In the genomic region with DNA sequence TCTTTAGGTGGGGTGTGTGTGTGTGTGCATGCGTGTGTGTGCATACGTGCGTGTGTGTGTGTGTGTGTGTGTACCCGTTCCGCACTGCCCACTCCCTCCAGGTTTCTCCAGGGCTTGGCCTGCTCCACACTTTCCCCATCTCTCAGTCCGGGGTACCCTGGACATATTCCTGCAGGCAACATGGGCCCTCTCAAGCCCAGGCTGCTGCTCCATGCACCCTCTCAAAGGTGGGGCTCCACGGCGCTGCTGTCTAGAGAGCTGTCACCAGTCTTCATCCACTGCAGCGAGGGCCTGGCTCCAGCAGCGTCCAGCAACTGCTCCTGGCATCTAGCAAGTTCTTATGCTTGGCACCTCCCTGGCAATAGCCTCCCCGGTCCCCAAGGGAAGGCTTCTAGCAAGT, we compare ENCODE assay signal across 17 cellular contexts.
DNase-seq lines count a peak whose midpoint lies in the region; ATAC-seq and TF ChIP-seq lines count a peak whose summit lies in the region.
"Had no signal": no experiment of that assay in that cellular context is flagged by ENCODE, and none has a peak within 500 bp of the region (broad histone marks: within the 10 kb centered on the region; RNA-seq: fewer than 3 reads in every experiment).

No MANE protein-coding gene starts in this region.

- intact Hi-C loops in IMR-90 (cut with micrococcal nuclease) (loop anchor here (5.0 to 10.0 kb wide), 4 partner anchors 35 to 308 kb away; a partner anchor contains a TSS), esophagus muscularis mucosa (cut with DNase I) (loop anchor here (5.0 kb wide), 1 partner anchor 35 kb away; no protein-coding TSS in a partner anchor)

- H3K36me3 ChIP-seq in IMR-90 (ENCODE audit: control insufficient read depth, insufficient read depth, low read length), result no peaks in the 10 kb centered on the region
- H3K36me3 ChIP-seq in esophagus muscularis mucosa, result peaks cover 0 to 13% (median 8%) of the 10 kb centered on the region in 4 donors

- H4K8ac ChIP-seq in IMR-90 (ENCODE audit: low read depth in 2 of 2, low read length in 2 of 2), result no peak overlapping the region

- no peak overlapping the region for H3K18ac ChIP-seq in IMR-90 (ENCODE audit: low read depth, low read length)

- CTCF ChIA-PET in IMR-90 (lab: Yijun Ruan, JAX), result no interaction called here

- no peak overlapping the region for H4K5ac ChIP-seq in IMR-90 (ENCODE audit: low read depth, low read length)

- H4K91ac ChIP-seq in IMR-90 (ENCODE audit: insufficient read depth, low read depth, low read length), result peak overlapping the region; percentile 68

- no peak overlapping the region for H3K23ac ChIP-seq in IMR-90 (ENCODE audit: low read depth, low read length)

- dilution Hi-C loops in IMR-90 (cut with HindIII; ENCODE audit: low sequenced_read_pairs, unreplicated experiment), result no loop called here

- no peak for TF ChIP-seq EP300 in esophagus muscularis mucosa (IDR thresholded peaks at IDR 0.05)

- peak overlapping the region; percentile 3; the same call in 1 of the 2 replicates for H3K4ac ChIP-seq in IMR-90 (ENCODE audit: low read depth, low read length)

- H3K4me2 ChIP-seq in IMR-90 (ENCODE audit: low read depth, low read length), result no peak overlapping the region
- H3K4me2 ChIP-seq: GM23338 had no signal

- peaks cover 17% of the 10 kb centered on the region; the same call in 1 of the 2 replicates for H3K9me1 ChIP-seq in IMR-90 (ENCODE audit: insufficient read depth, low read length)

- H2BK120ac ChIP-seq in IMR-90 (ENCODE audit: low read depth, low read length), result peak overlapping the region; percentile 54

- H2AK5ac ChIP-seq in IMR-90 (ENCODE audit: low read depth, low read length), result no peak overlapping the region

- H3K9me3 ChIP-seq in IMR-90 (ENCODE audit: control insufficient read depth, insufficient read depth, low read length), result no peaks in the 10 kb centered on the region
- H3K9me3 ChIP-seq in esophagus muscularis mucosa, result no peaks in the 10 kb centered on the region

- H3K27ac ChIP-seq in IMR-90 (ENCODE audit: insufficient read depth, low read length) (no peak overlapping the region), esophagus muscularis mucosa (replicated peaks in 1 of 4) (peak overlapping the region; percentile 63 to 77 (median 67))

- in situ Hi-C loops in IMR-90 (cut with MboI; ENCODE audit: low sequenced_read_pairs), result no loop called here

- H3K14ac ChIP-seq in IMR-90 (replicated peaks; ENCODE audit: low read depth, low read length), result no peak overlapping the region

- no peak for DNase-seq in activated naive CD4-positive, alpha-beta T cell treated with anti-CD3 and anti-CD28 coated beads, Interleukin-2, amount 50 U/mL, for 72 hours (ENCODE audit: low spot score in 2 of 2)
- no peak for DNase-seq in activated naive CD4-positive, alpha-beta T cell (lab: John Stamatoyannopoulos, UW)
- no peak for DNase-seq in IMR-90
- no peak for DNase-seq in esophagus muscularis mucosa (ENCODE audit: extremely low spot score)
- DNase-seq in osteocyte (ENCODE audit: extremely low spot score, unreplicated experiment), result peak; percentile 67
- DNase-seq in natural killer cell treated with Interleukin-12 subunit alpha and Interleukin-12 subunit beta and Interleukin-15 and Interleukin-18, amount 100 ng/mL, for 72 hours (ENCODE audit: low spot score), result no peak
- DNase-seq in HK-2 (ENCODE audit: unreplicated experiment), result no peak
- DNase-seq: C1 segment of cervical spinal cord, DMS79 treated with DMSO at 0.1 percent for 48 hours, KG1, NCI-H1436, NCI-H2029 treated with DMSO at 0.1 percent for 48 hours, NCI-H2171 treated with DMSO at 0.1 percent for 48 hours, NCI-H748 treated with DMSO at 0.1 percent for 48 hours, OCI-M1 had no signal

- no peak overlapping the region for H2AFZ ChIP-seq in IMR-90 (replicated peaks; ENCODE audit: low read length, poor library complexity)
- H2AFZ ChIP-seq: GM23338 had no signal

- H3K9ac ChIP-seq in IMR-90 (ENCODE audit: low read depth, low read length), result no peak overlapping the region

- H3K9me3 Mint-ChIP-seq in activated naive CD4-positive, alpha-beta T cell treated with anti-CD3 and anti-CD28 coated beads, Interleukin-2, amount 50 U/mL, for 72 hours, result no peaks in the 10 kb centered on the region
- H3K9me3 Mint-ChIP-seq in osteocyte (ENCODE audit: unreplicated experiment), result no peaks in the 10 kb centered on the region
- no peaks in the 10 kb centered on the region for H3K9me3 Mint-ChIP-seq in natural killer cell treated with Interleukin-12 subunit alpha and Interleukin-12 subunit beta and Interleukin-15 and Interleukin-18, amount 100 ng/mL, for 72 hours
- H3K9me3 Mint-ChIP-seq: GM23338 had no signal

- no TSS peak for BruUV-seq in IMR-90 (replicated peaks; lab: Mats Ljungman, UMichigan)

- no peaks in the 10 kb centered on the region for H3K27me3 Mint-ChIP-seq in osteocyte (ENCODE audit: unreplicated experiment)
- H3K27me3 Mint-ChIP-seq in natural killer cell treated with Interleukin-12 subunit alpha and Interleukin-12 subunit beta and Interleukin-15 and Interleukin-18, amount 100 ng/mL, for 72 hours, result no peaks in the 10 kb centered on the region

- TF ChIP-seq RAD21 in IMR-90 (IDR thresholded peaks at IDR 0.05; ENCODE audit: low read length), result no peak

- 0 out of 2 replicates have a peak overlapping the region, but pooled peaks have one; percentile 6 for H2BK20ac ChIP-seq in IMR-90 (ENCODE audit: low read depth, low read length)

- peak overlapping the region; percentile 3 for H2BK5ac ChIP-seq in IMR-90 (ENCODE audit: low read depth, low read length, poor library complexity, severe bottlenecking)

- no peak for ATAC-seq in activated naive CD4-positive, alpha-beta T cell treated with anti-CD3 and anti-CD28 coated beads, Interleukin-2, amount 50 U/mL, for 72 hours
- ATAC-seq in IMR-90 (ENCODE audit: low read depth) (no peak), GM21717 (IDR thresholded peaks at IDR 0.05; ENCODE audit: unreplicated experiment) (no peak)
- ATAC-seq in natural killer cell treated with Interleukin-12 subunit alpha and Interleukin-12 subunit beta and Interleukin-15 and Interleukin-18, amount 100 ng/mL, for 72 hours, result no peak
- ATAC-seq: GM23338 had no signal

- H3K79me1 ChIP-seq in IMR-90 (ENCODE audit: low read depth in 1 of 2, low read length in 2 of 2), result peaks cover 15 to 48% of the 10 kb centered on the region in 2 experiments

- no peak overlapping the region for H3K4me3 Mint-ChIP-seq in osteocyte (ENCODE audit: unreplicated experiment)
- no peak overlapping the region for H3K4me3 Mint-ChIP-seq in natural killer cell treated with Interleukin-12 subunit alpha and Interleukin-12 subunit beta and Interleukin-15 and Interleukin-18, amount 100 ng/mL, for 72 hours
- H3K4me3 Mint-ChIP-seq: GM23338 had no signal

- no peak for TF ChIP-seq CTCF in IMR-90 (conservative IDR thresholded peaks at IDR 0.05; ENCODE audit: low read depth, low read length)
- no peak for TF ChIP-seq CTCF in esophagus muscularis mucosa (IDR thresholded peaks at IDR 0.05)
- no peak for TF ChIP-seq CTCF in osteocyte (IDR thresholded peaks at IDR 0.05)

- peaks cover 0 to 13% of the 10 kb centered on the region in 2 donors for H3K36me3 Mint-ChIP-seq in activated naive CD4-positive, alpha-beta T cell treated with anti-CD3 and anti-CD28 coated beads, Interleukin-2, amount 50 U/mL, for 72 hours
- H3K36me3 Mint-ChIP-seq in osteocyte (ENCODE audit: unreplicated experiment), result peaks cover 21% of the 10 kb centered on the region
- H3K36me3 Mint-ChIP-seq in natural killer cell treated with Interleukin-12 subunit alpha and Interleukin-12 subunit beta and Interleukin-15 and Interleukin-18, amount 100 ng/mL, for 72 hours, result no peaks in the 10 kb centered on the region

- peaks cover 8% of the 10 kb centered on the region for H3K4me1 ChIP-seq in IMR-90 (ENCODE audit: control insufficient read depth, insufficient read depth, low read length)
- H3K4me1 ChIP-seq in esophagus muscularis mucosa, result peaks cover 12 to 52% (median 43%) of the 10 kb centered on the region in 4 donors

- H3K27ac Mint-ChIP-seq in activated naive CD4-positive, alpha-beta T cell treated with anti-CD3 and anti-CD28 coated beads, Interleukin-2, amount 50 U/mL, for 72 hours, result peak overlapping the region; percentile 44 to 55
- peak overlapping the region; percentile 90 for H3K27ac Mint-ChIP-seq in osteocyte (ENCODE audit: unreplicated experiment)
- no peak overlapping the region for H3K27ac Mint-ChIP-seq in natural killer cell treated with Interleukin-12 subunit alpha and Interleukin-12 subunit beta and Interleukin-15 and Interleukin-18, amount 100 ng/mL, for 72 hours
- H3K27ac Mint-ChIP-seq: GM23338 had no signal

- POLR2A ChIA-PET in IMR-90 (lab: Charles Lee; ENCODE audit: unreplicated experiment), result no interaction called here

- H2AK9ac ChIP-seq in IMR-90 (replicated peaks; ENCODE audit: low read depth, low read length, poor library complexity), result no peak overlapping the region

- no peak overlapping the region for H3K56ac ChIP-seq in IMR-90 (ENCODE audit: extremely low read depth, insufficient read depth, low read length)

- no peak overlapping the region for H2BK15ac ChIP-seq in IMR-90 (ENCODE audit: low read depth, low read length)

- TF ChIP-seq POLR2A in IMR-90 (IDR thresholded peaks at IDR 0.05; ENCODE audit: low read depth, low read length), result no peak
- TF ChIP-seq POLR2A in esophagus muscularis mucosa (IDR thresholded peaks at IDR 0.05; ENCODE audit: low read depth), result no peak

- H3K4me3 ChIP-seq in IMR-90 (ENCODE audit: insufficient read depth, low read depth, low read length), result no peak overlapping the region
- H3K4me3 ChIP-seq in esophagus muscularis mucosa, result no peak overlapping the region
- H3K4me3 ChIP-seq: GM23338 had no signal

- H3K27me3 ChIP-seq in IMR-90 (ENCODE audit: control insufficient read depth, insufficient read depth, low read length) (no peaks in the 10 kb centered on the region), esophagus muscularis mucosa (no peaks in the 10 kb centered on the region)

- H3K4me1 Mint-ChIP-seq in osteocyte (ENCODE audit: unreplicated experiment), result peaks cover 72% of the 10 kb centered on the region
- H3K4me1 Mint-ChIP-seq in natural killer cell treated with Interleukin-12 subunit alpha and Interleukin-12 subunit beta and Interleukin-15 and Interleukin-18, amount 100 ng/mL, for 72 hours (ENCODE audit: low read depth in 2 of 2), result peaks cover 20 to 33% of the 10 kb centered on the region in 2 donors

- no peaks in the 10 kb centered on the region; the same call in 1 of the 2 replicates for H4K20me1 ChIP-seq in IMR-90 (ENCODE audit: insufficient read depth, low read length)

- WGBS in IMR-90 (ENCODE audit: extremely low coverage in 2 of 2, insufficient read length in 1 of 2), 2 experiments, result 94% methylated on average over 5 of the region's 11 CpGs; no CpG with 5 or more reads in 1 of the 2 experiments
- WGBS in esophagus muscularis mucosa, result 80% methylated on average over 8 of the region's 11 CpGs

TF ChIP-seq in IMR-90, 13 proteins besides CTCF, POLR2A, EP300 and RAD21 (continues in another document):
- TF ChIP-seq MAFK (IDR thresholded peaks at IDR 0.05; ENCODE audit: low read depth, low read length) (no peak), NFE2L2 (IDR thresholded peaks at IDR 0.05; ENCODE audit: low read depth, low read length) (no peak)

Comparison
In these comparisons a context has a peak if more than half of its experiments do, and no peak if none do; other contexts are left out.
1. H3K27ac Mint-ChIP-seq: peak in activated naive CD4-positive, alpha-beta T cell treated with anti-CD3 and anti-CD28 coated beads, Interleukin-2, amount 50 U/mL, for 72 hours (2 of 2) and osteocyte (single experiment); none in natural killer cell treated with Interleukin-12 subunit alpha and Interleukin-12 subunit beta and Interleukin-15 and Interleukin-18, amount 100 ng/mL, for 72 hours (0 of 2).